In genomic region chr17:56917559-56918296, GRCh38 we compare ENCODE assay signal across 19 cellular contexts. TPM values are rescaled to one million over a fixed set of nuclear protein-coding genes. Genes with fewer than 3 reads are reported as not detected.
A peak's percentile ranks its signal among the peaks of the same experiment; 100 is the strongest.
DNase-seq lines count a peak whose midpoint lies in the region; ATAC-seq and TF ChIP-seq lines count a peak whose summit lies in the region.
"Had no signal": no experiment of that assay in that cellular context is flagged by ENCODE, and none has a peak within 500 bp of the region (broad histone marks: within the 10 kb centered on the region; RNA-seq: fewer than 3 reads in every experiment).

No MANE protein-coding gene starts in this region.

- H3K4me3 Mint-ChIP-seq in stimulated activated naive CD8-positive, alpha-beta T cell treated with anti-CD3 and anti-CD28 coated beads, Interleukin-15, Interleukin-2, amounts not matched to agents 100 ng/mL and 50 ng/mL, for 24 hours = no peak overlapping the region
- no peak overlapping the region for H3K4me3 Mint-ChIP-seq in stimulated activated naive CD8-positive, alpha-beta T cell treated with anti-CD3 and anti-CD28 coated beads, Interleukin-15, amount 100 ng/mL, for 72 hours
- H3K4me3 Mint-ChIP-seq: mesothelial cell of epicardium had no signal

- H3K4me1 Mint-ChIP-seq in stimulated activated naive CD8-positive, alpha-beta T cell treated with anti-CD3 and anti-CD28 coated beads, Interleukin-15, Interleukin-2, amounts not matched to agents 100 ng/mL and 50 ng/mL, for 24 hours (ENCODE audit: low read depth) = peaks cover 51% of the 10 kb centered on the region
- peaks cover 42% of the 10 kb centered on the region for H3K4me1 Mint-ChIP-seq in stimulated activated naive CD8-positive, alpha-beta T cell treated with anti-CD3 and anti-CD28 coated beads, Interleukin-15, amount 100 ng/mL, for 72 hours

- DNase-seq in stimulated activated naive CD8-positive, alpha-beta T cell treated with anti-CD3 and anti-CD28 coated beads, Interleukin-15, amount 100 ng/mL, for 72 hours = no peak
- DNase-seq in RPMI7951 (ENCODE audit: low read depth) = peak; percentile 29
- DNase-seq in fibroblast of mammary gland (ENCODE audit: low read depth) = peak; percentile 79
- DNase-seq in NCI-H526 treated with DMSO at 0.1 percent for 48 hours (lab: John Stamatoyannopoulos, UW) = no peak
- DNase-seq in DMS114 treated with DMSO at 0.1 percent for 48 hours (lab: John Stamatoyannopoulos, UW; ENCODE audit: unreplicated experiment) = no peak
- DNase-seq: activated CD8-positive, alpha-beta memory T cell treated with anti-CD3 and anti-CD28 coated beads for 24 hours; Caco-2; central memory CD4-positive, alpha-beta T cell; glutamatergic neuron; left colon; NCI-H1092 treated with DMSO at 0.1 percent for 48 hours; NCI-H69; SIG-M5; stimulated activated CD4-positive, alpha-beta T cell treated with anti-CD3 and anti-CD28 coated beads, Interleukin-4, amount 100 ng/mL, for 4 hours had no signal

- no peaks in the 10 kb centered on the region for H3K27me3 Mint-ChIP-seq in stimulated activated naive CD8-positive, alpha-beta T cell treated with anti-CD3 and anti-CD28 coated beads, Interleukin-15, Interleukin-2, amounts not matched to agents 100 ng/mL and 50 ng/mL, for 24 hours
- no peaks in the 10 kb centered on the region for H3K27me3 Mint-ChIP-seq in stimulated activated naive CD8-positive, alpha-beta T cell treated with anti-CD3 and anti-CD28 coated beads, Interleukin-15, amount 100 ng/mL, for 72 hours

- no peak for TF ChIP-seq CTCF in fibroblast of mammary gland (conservative IDR thresholded peaks at IDR 0.05; ENCODE audit: control insufficient read depth, insufficient read depth, low read depth, low read length)

- H3K4me3 ChIP-seq in fibroblast of mammary gland (ENCODE audit: control insufficient read depth, low read depth, low read length) = no peak overlapping the region
- H3K4me3 ChIP-seq: smooth muscle cell had no signal

- no peak for ATAC-seq in stimulated activated naive CD8-positive, alpha-beta T cell treated with anti-CD3 and anti-CD28 coated beads, Interleukin-15, amount 100 ng/mL, for 72 hours
- no peak for ATAC-seq in GM21526 (IDR thresholded peaks at IDR 0.05; ENCODE audit: low FRiP score, unreplicated experiment)
- ATAC-seq: esophagus mucosa, left colon had no signal

- H3K9me3 Mint-ChIP-seq in stimulated activated naive CD8-positive, alpha-beta T cell treated with anti-CD3 and anti-CD28 coated beads, Interleukin-15, Interleukin-2, amounts not matched to agents 100 ng/mL and 50 ng/mL, for 24 hours = peaks cover 22% of the 10 kb centered on the region
- peaks cover 7 to 17% of the 10 kb centered on the region in 2 donors for H3K9me3 Mint-ChIP-seq in stimulated activated naive CD8-positive, alpha-beta T cell treated with anti-CD3 and anti-CD28 coated beads, Interleukin-15, amount 100 ng/mL, for 72 hours

- peaks cover 4% of the 10 kb centered on the region for H3K36me3 Mint-ChIP-seq in stimulated activated naive CD8-positive, alpha-beta T cell treated with anti-CD3 and anti-CD28 coated beads, Interleukin-15, Interleukin-2, amounts not matched to agents 100 ng/mL and 50 ng/mL, for 24 hours (ENCODE audit: low read depth)
- H3K36me3 Mint-ChIP-seq: mesothelial cell of epicardium had no signal

- H3K27ac Mint-ChIP-seq in stimulated activated naive CD8-positive, alpha-beta T cell treated with anti-CD3 and anti-CD28 coated beads, Interleukin-15, Interleukin-2, amounts not matched to agents 100 ng/mL and 50 ng/mL, for 24 hours = peak overlapping the region; percentile 95
- H3K27ac Mint-ChIP-seq in stimulated activated naive CD8-positive, alpha-beta T cell treated with anti-CD3 and anti-CD28 coated beads, Interleukin-15, amount 100 ng/mL, for 72 hours = peak overlapping the region in 1 of 2 donors; percentile 21
- H3K27ac Mint-ChIP-seq: mesothelial cell of epicardium had no signal

RNA-seq across cellular contexts. Expression of gene TRIM25, which starts 3.9 kb away (rescaled TPM):
- 6.2 TPM in 2 replicates for total RNA-seq in RPMI7951 (2014; rRNA removed; shearing (Covaris generic))

RNA-seq across cellular contexts. Expression of gene COIL, which starts 43.1 kb away (rescaled TPM):
- total RNA-seq in RPMI7951 (2014; rRNA removed; shearing (Covaris generic)) = 13.2 and 15.2 TPM in 2 replicates

Comparison
In these comparisons a context has a peak if more than half of its experiments do, and no peak if none do; other contexts are left out.
1. DNase-seq: peak in RPMI7951 (single experiment) and fibroblast of mammary gland (single experiment); none in stimulated activated naive CD8-positive, alpha-beta T cell treated with anti-CD3 and anti-CD28 coated beads, Interleukin-15, amount 100 ng/mL, for 72 hours (0 of 2), NCI-H526 treated with DMSO at 0.1 percent for 48 hours (single experiment) and DMS114 treated with DMSO at 0.1 percent for 48 hours (single experiment).